1 cellular context compared by ENCODE assay signal in genomic region chr12:46385439-46385838, GRCh38.
TF ChIP-seq lines count a peak whose summit lies in the region.

No MANE protein-coding gene starts in this region.

TF ChIP-seq in K562, 482 proteins besides CTCF, POLR2A, EP300 and RAD21 (continued from another document and continues in another):
- no peak for TF ChIP-seq ZNF407 (IDR thresholded peaks at IDR 0.05; ENCODE audit: low read depth)
- no peak for TF ChIP-seq ZFP36 (IDR thresholded peaks at IDR 0.05; ENCODE audit: low read depth, low read length, partially characterized antibody)
- TF ChIP-seq, protein P1, sequence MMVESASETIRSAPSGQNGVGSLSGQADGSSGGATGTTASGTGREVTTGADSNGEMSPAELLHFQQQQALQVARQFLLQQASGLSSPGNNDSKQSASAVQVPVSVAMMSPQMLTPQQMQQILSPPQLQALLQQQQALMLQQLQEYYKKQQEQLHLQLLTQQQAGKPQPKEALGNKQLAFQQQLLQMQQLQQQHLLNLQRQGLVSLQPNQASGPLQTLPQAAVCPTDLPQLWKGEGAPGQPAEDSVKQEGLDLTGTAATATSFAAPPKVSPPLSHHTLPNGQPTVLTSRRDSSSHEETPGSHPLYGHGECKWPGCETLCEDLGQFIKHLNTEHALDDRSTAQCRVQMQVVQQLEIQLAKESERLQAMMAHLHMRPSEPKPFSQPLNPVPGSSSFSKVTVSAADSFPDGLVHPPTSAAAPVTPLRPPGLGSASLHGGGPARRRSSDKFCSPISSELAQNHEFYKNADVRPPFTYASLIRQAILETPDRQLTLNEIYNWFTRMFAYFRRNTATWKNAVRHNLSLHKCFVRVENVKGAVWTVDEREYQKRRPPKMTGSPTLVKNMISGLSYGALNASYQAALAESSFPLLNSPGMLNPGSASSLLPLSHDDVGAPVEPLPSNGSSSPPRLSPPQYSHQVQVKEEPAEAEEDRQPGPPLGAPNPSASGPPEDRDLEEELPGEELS (CRISPR knock-in tag; IDR thresholded peaks at IDR 0.05; ENCODE audit: borderline replicate concordance): no peak
- peak; percentile 53; the same call in 1 of the 2 replicates for TF ChIP-seq E2F3 (CRISPR knock-in tag; IDR thresholded peaks at IDR 0.05)
- 0 out of 2 replicates have a peak, but pooled peaks have one; percentile 41 for TF ChIP-seq ZSCAN32 (CRISPR knock-in tag; IDR thresholded peaks at IDR 0.05)
- TF ChIP-seq HOXB6 (CRISPR knock-in tag; IDR thresholded peaks at IDR 0.05; ENCODE audit: borderline replicate concordance): no peak
- TF ChIP-seq SIX5 (IDR thresholded peaks at IDR 0.05; ENCODE audit: borderline replicate concordance in 1 of 2, insufficient read depth in 1 of 2, low read depth in 1 of 2, low read length in 2 of 2): no peak
- TF ChIP-seq, protein P2, sequence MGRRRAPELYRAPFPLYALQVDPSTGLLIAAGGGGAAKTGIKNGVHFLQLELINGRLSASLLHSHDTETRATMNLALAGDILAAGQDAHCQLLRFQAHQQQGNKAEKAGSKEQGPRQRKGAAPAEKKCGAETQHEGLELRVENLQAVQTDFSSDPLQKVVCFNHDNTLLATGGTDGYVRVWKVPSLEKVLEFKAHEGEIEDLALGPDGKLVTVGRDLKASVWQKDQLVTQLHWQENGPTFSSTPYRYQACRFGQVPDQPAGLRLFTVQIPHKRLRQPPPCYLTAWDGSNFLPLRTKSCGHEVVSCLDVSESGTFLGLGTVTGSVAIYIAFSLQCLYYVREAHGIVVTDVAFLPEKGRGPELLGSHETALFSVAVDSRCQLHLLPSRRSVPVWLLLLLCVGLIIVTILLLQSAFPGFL (CRISPR knock-in tag; IDR thresholded peaks at IDR 0.05): no peak
- TF ChIP-seq WHSC1 (IDR thresholded peaks at IDR 0.05; ENCODE audit: low read length): no peak
- no peak for TF ChIP-seq ZNF263 (CRISPR knock-in tag; IDR thresholded peaks at IDR 0.05; ENCODE audit: borderline replicate concordance)
- TF ChIP-seq ZKSCAN8 (CRISPR knock-in tag; IDR thresholded peaks at IDR 0.05): no peak
- TF ChIP-seq ZBTB17 (CRISPR knock-in tag; IDR thresholded peaks at IDR 0.05): peak; percentile 68; the same call in 1 of the 2 replicates
- TF ChIP-seq ZNF584 (CRISPR knock-in tag; IDR thresholded peaks at IDR 0.05; ENCODE audit: low read depth): no peak
- TF ChIP-seq FOXO4 (CRISPR knock-in tag; IDR thresholded peaks at IDR 0.05): 0 out of 2 replicates have a peak, but pooled peaks have one; percentile 65
- no peak for TF ChIP-seq PRMT5 (CRISPR knock-in tag; IDR thresholded peaks at IDR 0.05)
- no peak for TF ChIP-seq KDM2B (CRISPR knock-in tag; IDR thresholded peaks at IDR 0.05)
- TF ChIP-seq NFE2L1 (tag; IDR thresholded peaks at IDR 0.05; ENCODE audit: borderline replicate concordance, low read depth): no peak
- no peak for TF ChIP-seq ZNF764 (CRISPR knock-in tag; IDR thresholded peaks at IDR 0.05; ENCODE audit: low read depth)
- TF ChIP-seq MAZ (CRISPR knock-in tag; conservative IDR thresholded peaks at IDR 0.05 in 1 of 2, IDR thresholded peaks at IDR 0.05 in 1 of 2): peak in 1 of 2 experiments; percentile 33; a peak in 1 of 4 replicates
- TF ChIP-seq MAFG (tag; conservative IDR thresholded peaks at IDR 0.05): no peak
- TF ChIP-seq ATF7 (IDR thresholded peaks at IDR 0.05): no peak
- 0 out of 2 replicates have a peak, but pooled peaks have one; percentile 40 for TF ChIP-seq ELF4 (CRISPR knock-in tag; IDR thresholded peaks at IDR 0.05)
- no peak for TF ChIP-seq PHF20 (IDR thresholded peaks at IDR 0.05; ENCODE audit: partially characterized antibody)
- no peak for TF ChIP-seq MEF2A (IDR thresholded peaks at IDR 0.05; ENCODE audit: control insufficient read depth, low read depth, low read length)
- no peak for TF ChIP-seq MBD2 (IDR thresholded peaks at IDR 0.05; ENCODE audit: borderline replicate concordance, low read depth)
- no peak for TF ChIP-seq MCM5 (IDR thresholded peaks at IDR 0.05; ENCODE audit: low read depth)
- no peak for TF ChIP-seq GABPB2 (CRISPR knock-in tag; conservative IDR thresholded peaks at IDR 0.05)
- TF ChIP-seq RUNX1 (IDR thresholded peaks at IDR 0.05; ENCODE audit: low read depth): no peak
- TF ChIP-seq FOXM1 (IDR thresholded peaks at IDR 0.05; ENCODE audit: low read depth): no peak
- TF ChIP-seq FOXM1 (CRISPR knock-in tag; IDR thresholded peaks at IDR 0.05; ENCODE audit: low read depth): no peak
- no peak for TF ChIP-seq FIP1L1 (IDR thresholded peaks at IDR 0.05; ENCODE audit: low read depth, low read length, poor library complexity, severe bottlenecking)
- no peak for TF ChIP-seq ZNF668 (CRISPR knock-in tag; IDR thresholded peaks at IDR 0.05)
- TF ChIP-seq, protein P3, sequence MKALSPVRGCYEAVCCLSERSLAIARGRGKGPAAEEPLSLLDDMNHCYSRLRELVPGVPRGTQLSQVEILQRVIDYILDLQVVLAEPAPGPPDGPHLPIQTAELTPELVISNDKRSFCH (CRISPR knock-in tag; IDR thresholded peaks at IDR 0.05): no peak
- TF ChIP-seq, protein P3 (tag; IDR thresholded peaks at IDR 0.05): no peak
- TF ChIP-seq RFX1 (IDR thresholded peaks at IDR 0.05): no peak
- no peak for TF ChIP-seq STAT6 (CRISPR knock-in tag; IDR thresholded peaks at IDR 0.05)
- no peak for TF ChIP-seq ZNF274 (IDR thresholded peaks at IDR 0.05; ENCODE audit: borderline replicate concordance, low read depth, low read length)
- no peak for TF ChIP-seq ZNF232 (CRISPR knock-in tag; IDR thresholded peaks at IDR 0.05)
- TF ChIP-seq ZNF398 (CRISPR knock-in tag; IDR thresholded peaks at IDR 0.05): no peak
- TF ChIP-seq ZBTB12 (CRISPR knock-in tag; IDR thresholded peaks at IDR 0.05): no peak; the same call in 1 of the 2 replicates
- no peak for TF ChIP-seq XRCC3 (IDR thresholded peaks at IDR 0.05)
